In genomic region chr9:112120471-112120925, GRCh38 we compare ENCODE assay signal across 18 cellular contexts. TPM values are rescaled to one million over a fixed set of nuclear protein-coding genes. Genes with fewer than 3 reads are reported as not detected.
A peak's percentile ranks its signal among the peaks of the same experiment; 100 is the strongest.
DNase-seq lines count a peak whose midpoint lies in the region; ATAC-seq, FAIRE-seq and TF ChIP-seq lines count a peak whose summit lies in the region.
"Had no signal": no experiment of that assay in that cellular context is flagged by ENCODE, and none has a peak within 500 bp of the region (broad histone marks: within the 10 kb centered on the region; RNA-seq: fewer than 3 reads in every experiment).

No MANE protein-coding gene starts in this region.

- no peak for DNase-seq in HepG2 (ENCODE audit: low spot score)
- DNase-seq in right lobe of liver: no peak
- DNase-seq in WTC11 (ENCODE audit: low spot score): no peak
- peak; percentile 60 for DNase-seq in left kidney (ENCODE audit: low read depth, low spot score)
- no peak for DNase-seq in spleen
- DNase-seq in NCI-H2196 (lab: John Stamatoyannopoulos, UW; ENCODE audit: unreplicated experiment): no peak
- DNase-seq in NK-92 treated with Interleukin-12 subunit alpha and Interleukin-12 subunit beta, amount 100 ng/mL, for 24 hours (lab: John Stamatoyannopoulos, UW): no peak
- DNase-seq in upper lobe of left lung: no peak
- DNase-seq: activated T-cell treated with anti-CD3 and anti-CD28 coated beads, Interleukin-2, amount 50 U/mL, for 1 hour; DMS79; MM.1S; stimulated activated CD8-positive, alpha-beta memory T cell treated with anti-CD3 and anti-CD28 coated beads, Interleukin-4, amount 100 ng/mL, for 48 hours; uterus had no signal

- H3K27ac ChIP-seq in HepG2 (ENCODE audit: extremely low read length, insufficient read depth, low read length) (peak overlapping the region; percentile 96), right lobe of liver (peak overlapping the region in 1 of 3 donors; percentile 85), spleen (no peak overlapping the region), upper lobe of left lung (no peak overlapping the region)
- H3K27ac ChIP-seq: uterus had no signal

- H3K4me1 ChIP-seq in HepG2 (ENCODE audit: insufficient read depth, low read length): peaks cover 57% of the 10 kb centered on the region
- H3K4me1 ChIP-seq in right lobe of liver: peaks cover 0 to 9% (median under 1%) of the 10 kb centered on the region in 4 donors
- no peaks in the 10 kb centered on the region for H3K4me1 ChIP-seq in spleen
- peaks cover 0 to 9% (median 0%) of the 10 kb centered on the region in 4 donors for H3K4me1 ChIP-seq in upper lobe of left lung
- H3K4me1 ChIP-seq: uterus had no signal

- H3K9me3 ChIP-seq in HepG2 (ENCODE audit: low read length): no peaks in the 10 kb centered on the region
- H3K9me3 ChIP-seq in right lobe of liver: no peaks in the 10 kb centered on the region
- H3K9me3 ChIP-seq in spleen: no peaks in the 10 kb centered on the region
- H3K9me3 ChIP-seq in upper lobe of left lung: no peaks in the 10 kb centered on the region
- H3K9me3 ChIP-seq: uterus had no signal

- peak overlapping the region; percentile 52; the same call in 1 of the 2 replicates for H3K9ac ChIP-seq in HepG2 (ENCODE audit: insufficient read depth, low read depth, low read length)

- intact Hi-C loops in HepG2 (cut with micrococcal nuclease; ENCODE audit: unreplicated experiment): no loop called here
- intact Hi-C loops in right lobe of liver (cut with DNase I): no loop called here
- intact Hi-C loops in spleen (cut with DNase I; ENCODE audit: low total_unique reads): no loop called here

- no peak overlapping the region for H3K4me3 ChIP-seq in HepG2 (replicated peaks in 1 of 3; ENCODE audit: insufficient read depth in 1 of 3, low read depth in 2 of 3, low read length in 3 of 3)
- no peak overlapping the region for H3K4me3 ChIP-seq in right lobe of liver
- H3K4me3 ChIP-seq in spleen: no peak overlapping the region
- no peak overlapping the region for H3K4me3 ChIP-seq in upper lobe of left lung
- H3K4me3 ChIP-seq: lung, uterus had no signal

- CTCF ChIA-PET in HepG2 (lab: Yijun Ruan, JAX; ENCODE audit: low intra/inter-chr PET ratio, low total read pairs): no interaction called here
- CTCF ChIA-PET in WTC11 (lab: Charles Lee): interaction anchor here (1.0 to 2.9 kb wide), 3 partner anchors 22 to 213 kb away, joined by 3 to 15 read pairs (median 7); partner anchors contain the start of gene PTBP3

- no peaks in the 10 kb centered on the region for H3K9me3 Mint-ChIP-seq in WTC11

- FAIRE-seq in HepG2 (lab: Jason Lieb, UNC): no peak
- FAIRE-seq: endometrium, GM12891, GM19239 had no signal

- H4K20me1 ChIP-seq in HepG2 (ENCODE audit: insufficient read depth, low read length): no peaks in the 10 kb centered on the region

- no TSS peak for BruUV-seq in HepG2 (replicated peaks; lab: Mats Ljungman, UMichigan)

- TF ChIP-seq EP300 in HepG2 (IDR thresholded peaks at IDR 0.05; ENCODE audit: low read depth in 2 of 2, low read length in 2 of 2): no peak
- no peak for TF ChIP-seq EP300 in HepG2 (CRISPR knock-in tag; IDR thresholded peaks at IDR 0.05; ENCODE audit: borderline replicate concordance)
- no peak for TF ChIP-seq EP300 in upper lobe of left lung (IDR thresholded peaks at IDR 0.05)

- POLR2A ChIA-PET in HepG2 (lab: Yijun Ruan, JAX): interaction anchor here (1.6 to 2.6 kb wide), 3 partner anchors 55 to 259 kb away, joined by 7 to 11 read pairs (median 9); partner anchors contain the start of genes HSDL2 and SUSD1
- POLR2A ChIA-PET in WTC11 (lab: Charles Lee): no interaction called here

- no peaks in the 10 kb centered on the region for H3K79me2 ChIP-seq in HepG2 (ENCODE audit: insufficient read depth, low read length)

- in situ Hi-C loops in HepG2 (cut with HindIII; ENCODE audit: extremely low pct_ligation_motif_present, low pct_unique_long_range_greater_than_20kb): no loop called here

- ATAC-seq in HepG2 (no peak), right lobe of liver (no peak), WTC11 (peak; percentile 41), upper lobe of left lung (ENCODE audit: low FRiP score in 2 of 2) (no peak)
- ATAC-seq: activated CD4-positive, CD25-positive, alpha-beta regulatory T cell treated with anti-CD3 and anti-CD28 coated beads, Interleukin-2, amount 50 U/mL, for 24 hours had no signal

- no peaks in the 10 kb centered on the region for H3K36me3 Mint-ChIP-seq in WTC11

- H2AFZ ChIP-seq in HepG2 (ENCODE audit: low read length): no peak overlapping the region

- H3K4me1 Mint-ChIP-seq in WTC11: peaks cover 22% of the 10 kb centered on the region

- peaks cover 2 to 14% of the 10 kb centered on the region in 2 experiments; a peak in 4 of 5 replicates for H3K36me3 ChIP-seq in HepG2 (replicated peaks in 1 of 2; ENCODE audit: control insufficient read depth in 1 of 2, insufficient read depth in 2 of 2, low read length in 2 of 2)
- peaks cover 0 to 2% (median 0%) of the 10 kb centered on the region in 4 donors for H3K36me3 ChIP-seq in right lobe of liver
- H3K36me3 ChIP-seq in spleen: peaks cover 0 to 76% (median 15%) of the 10 kb centered on the region in 6 donors
- peaks cover 0 to 21% (median 4%) of the 10 kb centered on the region in 4 donors for H3K36me3 ChIP-seq in upper lobe of left lung
- H3K36me3 ChIP-seq: uterus had no signal

- TF ChIP-seq POLR2A in HepG2 (IDR thresholded peaks at IDR 0.05; ENCODE audit: insufficient read depth in 1 of 2, low read depth in 2 of 2, low read length in 2 of 2): no peak
- no peak for TF ChIP-seq POLR2A in right lobe of liver (IDR thresholded peaks at IDR 0.05)
- TF ChIP-seq POLR2A in spleen (IDR thresholded peaks at IDR 0.05): no peak
- TF ChIP-seq POLR2A in upper lobe of left lung (IDR thresholded peaks at IDR 0.05): no peak

- TF ChIP-seq CTCF in HepG2 (CRISPR knock-in tag; IDR thresholded peaks at IDR 0.05) (no peak), right lobe of liver (IDR thresholded peaks at IDR 0.05) (no peak), WTC11 (IDR thresholded peaks at IDR 0.05) (no peak), spleen (IDR thresholded peaks at IDR 0.05 in 8 of 11, conservative IDR thresholded peaks at IDR 0.05 in 3 of 11) (no peak), upper lobe of left lung (IDR thresholded peaks at IDR 0.05) (no peak)

- peak overlapping the region; percentile 31; the same call in 1 of the 2 replicates for H3K27ac Mint-ChIP-seq in WTC11

- H3K27me3 ChIP-seq in HepG2 (ENCODE audit: control insufficient read depth in 1 of 2, insufficient read depth in 2 of 2, low read length in 2 of 2) (no peaks in the 10 kb centered on the region), right lobe of liver (no peaks in the 10 kb centered on the region), spleen (replicated peaks in 1 of 7) (no peaks in the 10 kb centered on the region), upper lobe of left lung (no peaks in the 10 kb centered on the region)
- H3K27me3 ChIP-seq: uterus had no signal

- H3K27me3 Mint-ChIP-seq in WTC11 (ENCODE audit: low read depth): no peaks in the 10 kb centered on the region

- no peak for TF ChIP-seq RAD21 in HepG2 (CRISPR knock-in tag; IDR thresholded peaks at IDR 0.05)

- H3K4me3 Mint-ChIP-seq in WTC11: no peak overlapping the region

- 0 out of 2 replicates have a peak overlapping the region, but pooled peaks have one; percentile 77 for H3K4me2 ChIP-seq in HepG2 (ENCODE audit: low read depth, low read length)

- WGBS in HepG2 (ENCODE audit: low lambda C conversion rate): 100% methylated on average over 2 of the region's 2 CpGs
- no CpG with 5 or more reads among the region's 2 CpGs for WGBS in right lobe of liver (ENCODE audit: insufficient coverage, low coverage, low lambda C conversion rate, missing lambda C conversion rate)
- 91 to 96% (median 94%) methylated on average over 2 of the region's 2 CpGs for WGBS in spleen, 5 donors
- WGBS in upper lobe of left lung, 2 donors: 77 to 79% methylated on average over 2 of the region's 2 CpGs

TF ChIP-seq in WTC11, 78 proteins besides CTCF, POLR2A, EP300 and RAD21 (continues in another document):
- TF ChIP-seq, protein P1, sequence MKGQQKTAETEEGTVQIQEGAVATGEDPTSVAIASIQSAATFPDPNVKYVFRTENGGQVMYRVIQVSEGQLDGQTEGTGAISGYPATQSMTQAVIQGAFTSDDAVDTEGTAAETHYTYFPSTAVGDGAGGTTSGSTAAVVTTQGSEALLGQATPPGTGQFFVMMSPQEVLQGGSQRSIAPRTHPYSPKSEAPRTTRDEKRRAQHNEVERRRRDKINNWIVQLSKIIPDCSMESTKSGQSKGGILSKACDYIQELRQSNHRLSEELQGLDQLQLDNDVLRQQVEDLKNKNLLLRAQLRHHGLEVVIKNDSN (CRISPR knock-in tag; IDR thresholded peaks at IDR 0.05): no peak

RNA-seq across cellular contexts. Expression of gene SUSD1, which starts 54.6 kb away (rescaled TPM):
- 16.0 and 25.9 TPM in 2 replicates for total RNA-seq in HepG2 (2016; rRNA removed; fragmentation: Illumina TruSeq; extraction: Trizol)
- total RNA-seq in HepG2 (2016; cell fraction: cytosol; rRNA removed; fragmentation: Illumina TruSeq; extraction: Trizol; ENCODE audit: low read depth): 19.0 and 22.4 TPM in 2 replicates
- 13.8 and 23.8 TPM in 2 replicates for total RNA-seq in HepG2 (2016; cell fraction: insoluble cytoplasmic fraction; rRNA removed; fragmentation: Illumina TruSeq; extraction: Trizol)
- 22.6 and 26.9 TPM in 2 replicates for total RNA-seq in HepG2 (2016; cell fraction: membrane; rRNA removed; fragmentation: Illumina TruSeq; extraction: Trizol)
- 25.3 and 30.6 TPM in 2 replicates for total RNA-seq in HepG2 (2016; cell fraction: nucleus; rRNA removed; fragmentation: Illumina TruSeq; extraction: Trizol)
- polyA plus RNA-seq in HepG2 (2011; rRNA removed): 26.9 and 32.3 TPM in 2 replicates
- polyA plus RNA-seq in HepG2 (2011; cell fraction: cytosol; rRNA removed): 28.5 and 29.1 TPM in 2 replicates
- 14.0 and 15.0 TPM in 2 replicates for polyA plus RNA-seq in HepG2 (2011; cell fraction: nucleus; rRNA removed)
- polyA plus RNA-seq in HepG2 (2012): 15.4 and 19.2 TPM in 2 replicates
- 8.6 and 9.9 TPM in 2 replicates for polyA plus RNA-seq in HepG2 (2016; cell fraction: cytosol; fragmentation: Illumina TruSeq; extraction: Trizol; ENCODE audit: low read depth)
- polyA plus RNA-seq in HepG2 (2016; cell fraction: insoluble cytoplasmic fraction; fragmentation: Illumina TruSeq; extraction: Trizol; ENCODE audit: low read depth): 11.7 and 12.2 TPM in 2 replicates
- polyA plus RNA-seq in HepG2 (2016; cell fraction: membrane; fragmentation: Illumina TruSeq; extraction: Trizol; ENCODE audit: low read depth): 14.8 and 16.5 TPM in 2 replicates
- 26.8 and 28.0 TPM in 2 replicates for polyA plus RNA-seq in HepG2 (2016; cell fraction: nucleus; fragmentation: Illumina TruSeq; extraction: Trizol; ENCODE audit: insufficient read depth, low read depth)
- 11.2 and 45.2 TPM in 2 replicates for polyA minus RNA-seq in HepG2 (2011; rRNA and poly(A)+ RNA removed; ENCODE audit: low replicate concordance)
- polyA minus RNA-seq in HepG2 (2011; cell fraction: cytosol; rRNA and poly(A)+ RNA removed): 22.7 and 34.1 TPM in 2 replicates
- polyA minus RNA-seq in HepG2 (2011; cell fraction: nucleus; rRNA and poly(A)+ RNA removed): 29.7 and 32.4 TPM in 2 replicates
- 1 to 10 TPM; 2.7 to 7.2 (median 3.9) TPM for total RNA-seq in right lobe of liver
- 4.4 to 5.7 TPM (median 5.1 TPM) in 3 replicates for total RNA-seq in WTC11 (2021)
- 10 to 100 TPM; 17.1 to 26.8 (median 23.1) TPM for total RNA-seq in spleen
- 1 to 10 TPM; 4.4 to 5.7 (median 5.7) TPM for polyA plus RNA-seq in spleen
- 10 to 100 TPM; 15.5 to 29.5 (median 20.4) TPM for total RNA-seq in upper lobe of left lung
